18 cellular contexts compared by ENCODE assay signal in the genomic region with DNA sequence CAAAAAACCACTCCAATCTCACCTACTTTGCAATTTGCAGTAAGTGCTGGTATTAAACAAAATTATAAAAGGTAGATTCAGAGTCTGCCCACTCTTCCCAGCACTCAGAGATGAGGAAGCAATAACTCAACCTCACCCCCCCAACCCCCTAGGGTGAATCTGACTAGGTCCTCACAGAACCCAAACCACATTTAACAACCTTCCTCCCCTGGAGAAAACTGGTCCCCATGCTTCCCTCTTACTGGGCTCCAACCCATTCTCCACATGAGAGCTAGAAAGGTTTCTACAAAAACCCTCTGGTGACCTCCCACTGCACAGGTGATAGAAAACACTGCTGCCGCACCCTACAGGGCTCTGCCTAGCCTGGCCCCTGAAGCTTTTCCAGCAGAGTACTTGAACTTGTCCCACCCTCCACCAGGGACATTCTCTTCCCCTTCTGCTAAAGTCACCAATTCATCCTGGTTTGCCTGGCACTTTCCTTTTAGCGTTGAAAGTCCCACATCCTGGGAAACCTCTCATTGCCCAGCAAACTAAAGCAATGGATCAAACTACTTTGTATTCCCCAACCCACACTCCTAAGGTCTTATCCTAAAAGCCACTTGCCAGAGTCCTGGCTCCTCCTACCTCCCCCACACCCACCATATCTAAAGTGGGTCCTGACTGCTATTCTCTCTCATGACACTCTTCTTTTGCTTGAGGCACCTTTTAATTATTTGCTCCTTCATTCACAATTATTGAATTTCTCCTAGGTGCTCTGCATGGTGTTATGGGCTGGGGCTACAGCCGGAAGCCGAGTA. TPM values are rescaled to one million over a fixed set of nuclear protein-coding genes. Genes with fewer than 3 reads are reported as not detected.
DNase-seq lines count a peak whose midpoint lies in the region; ATAC-seq, FAIRE-seq and TF ChIP-seq lines count a peak whose summit lies in the region.
"Had no signal": no experiment of that assay in that cellular context is flagged by ENCODE, and none has a peak within 500 bp of the region (broad histone marks: within the 10 kb centered on the region; RNA-seq: fewer than 3 reads in every experiment).

No MANE protein-coding gene starts in this region.

- H3K4me1 ChIP-seq in CD4-positive, alpha-beta memory T cell (ENCODE audit: insufficient read depth, low read length) = peaks cover 70% of the 10 kb centered on the region
- peaks cover 18 to 81% of the 10 kb centered on the region in 2 experiments for H3K4me1 ChIP-seq in K562 (replicated peaks in 1 of 2; ENCODE audit: control insufficient read depth in 2 of 2, insufficient read depth in 2 of 2, low read length in 2 of 2)

- H3K27me3 ChIP-seq in CD4-positive, alpha-beta memory T cell (ENCODE audit: insufficient read depth, low read length) = no peaks in the 10 kb centered on the region
- no peaks in the 10 kb centered on the region for H3K27me3 ChIP-seq in K562 (ENCODE audit: control insufficient read depth in 2 of 2, insufficient read depth in 2 of 2, low read length in 2 of 2)

- no peaks in the 10 kb centered on the region for H3K9me3 Mint-ChIP-seq in activated T-cell treated with anti-CD3 and anti-CD28 coated beads, Interleukin-2, amount 50 U/mL, for 72 hours
- H3K9me3 Mint-ChIP-seq in activated T-cell treated with anti-CD3 and anti-CD28 coated beads, Interleukin-2, amount 50 U/mL, for 4 hours = no peaks in the 10 kb centered on the region
- H3K9me3 Mint-ChIP-seq in CD4-positive, alpha-beta memory T cell = no peaks in the 10 kb centered on the region
- H3K9me3 Mint-ChIP-seq: CD4-positive, alpha-beta T cell had no signal

- intact Hi-C loops in CD4-positive, alpha-beta memory T cell (cut with micrococcal nuclease) = no loop called here
- intact Hi-C loops in K562 (cut with micrococcal nuclease) = no loop called here

- CTCF ChIA-PET in CD4-positive, alpha-beta memory T cell (lab: Charles Lee; ENCODE audit: partially characterized antibody) = interaction anchor here (0.7 to 5.0 kb wide), 11 partner anchors 14 to 448 kb away, joined by 3 to 47 read pairs (median 7); no protein-coding TSS in a partner anchor
- CTCF ChIA-PET in K562 (lab: Yijun Ruan, JAX; ENCODE audit: low intra/inter-chr PET ratio) = no interaction called here

- peak overlapping the region; percentile 51 for H3K4me2 ChIP-seq in K562 (ENCODE audit: insufficient read depth, low read length)

- TF ChIP-seq EP300 in K562 (IDR thresholded peaks at IDR 0.05; ENCODE audit: low read length) = no peak

- H3K9me1 ChIP-seq in K562 (ENCODE audit: control insufficient read depth, insufficient read depth, low read length) = no peaks in the 10 kb centered on the region

- ATAC-seq in activated T-cell treated with anti-CD3 and anti-CD28 coated beads, Interleukin-2, amount 50 U/mL, for 72 hours (replicated peaks in 1 of 2) = no peak
- ATAC-seq in activated T-cell treated with anti-CD3 and anti-CD28 coated beads, Interleukin-2, amount 50 U/mL, for 4 hours = no peak
- ATAC-seq in K562 (peak; percentile 43), HG02678 (IDR thresholded peaks at IDR 0.05; ENCODE audit: unreplicated experiment) (no peak)
- ATAC-seq: Panc1, Right ventricle myocardium inferior, SK-N-SH treated with all-trans-retinoic acid at 6 μM for 48 hours had no signal

- peak overlapping the region; percentile 51 for H2AFZ ChIP-seq in K562 (ENCODE audit: low read depth, low read length)
- H2AFZ ChIP-seq: GM23248 had no signal

- in situ Hi-C loops in KBM-7 (cut with MboI; ENCODE audit: low pct_unique_long_range_greater_than_20kb, low sequenced_read_pairs) (loop anchor here (25.0 kb wide), 1 partner anchor 175 kb away; the partner anchor contains the start of gene ARHGAP25), K562 (cut with MboI) (no loop called here)

- H3K9ac ChIP-seq in K562 (ENCODE audit: insufficient read depth in 1 of 2, low read depth in 2 of 2, low read length in 2 of 2) = no peak overlapping the region
- H3K9ac ChIP-seq: GM23248 had no signal

- H3K36me3 Mint-ChIP-seq in activated T-cell treated with anti-CD3 and anti-CD28 coated beads, Interleukin-2, amount 50 U/mL, for 72 hours (ENCODE audit: insufficient read depth in 2 of 2) = no peaks in the 10 kb centered on the region
- no peaks in the 10 kb centered on the region for H3K36me3 Mint-ChIP-seq in activated T-cell treated with anti-CD3 and anti-CD28 coated beads, Interleukin-2, amount 50 U/mL, for 4 hours (ENCODE audit: insufficient read depth)
- no peaks in the 10 kb centered on the region for H3K36me3 Mint-ChIP-seq in CD4-positive, alpha-beta memory T cell

- peak overlapping the region; percentile 72 for H3K27ac Mint-ChIP-seq in activated T-cell treated with anti-CD3 and anti-CD28 coated beads, Interleukin-2, amount 50 U/mL, for 72 hours
- peak overlapping the region in 1 of 7 donors; percentile 68 for H3K27ac Mint-ChIP-seq in CD4-positive, alpha-beta memory T cell
- H3K27ac Mint-ChIP-seq: CD4-positive, alpha-beta T cell had no signal

- H4K20me1 ChIP-seq in K562 (replicated peaks; ENCODE audit: control insufficient read depth, insufficient read depth, low read length) = no peaks in the 10 kb centered on the region

- no peaks in the 10 kb centered on the region for H3K79me2 ChIP-seq in K562 (ENCODE audit: control insufficient read depth, insufficient read depth, low read length)

- FAIRE-seq in K562 (lab: Jason Lieb, UNC) = no peak

- TF ChIP-seq POLR2A in K562 (conservative IDR thresholded peaks at IDR 0.05) = no peak

- H3K9me3 ChIP-seq in CD4-positive, alpha-beta memory T cell (ENCODE audit: control insufficient read depth in 1 of 2, low read length in 2 of 2) = no peaks in the 10 kb centered on the region
- H3K9me3 ChIP-seq in K562 (replicated peaks; ENCODE audit: control insufficient read depth, insufficient read depth, low read depth, low read length) = no peaks in the 10 kb centered on the region

- no TSS peak for BruUV-seq in K562 (replicated peaks; lab: Mats Ljungman, UMichigan)

- H3K4me3 Mint-ChIP-seq in activated T-cell treated with anti-CD3 and anti-CD28 coated beads, Interleukin-2, amount 50 U/mL, for 72 hours = no peak overlapping the region
- no peak overlapping the region for H3K4me3 Mint-ChIP-seq in activated T-cell treated with anti-CD3 and anti-CD28 coated beads, Interleukin-2, amount 50 U/mL, for 4 hours
- H3K4me3 Mint-ChIP-seq in CD4-positive, alpha-beta memory T cell = no peak overlapping the region
- H3K4me3 Mint-ChIP-seq: CD4-positive, alpha-beta T cell had no signal

- H3K27ac ChIP-seq in CD4-positive, alpha-beta memory T cell (ENCODE audit: low read depth, low read length) = peak overlapping the region; percentile 0
- H3K27ac ChIP-seq in K562 (ENCODE audit: extremely low read depth, low read depth, low read length) = peak overlapping the region; percentile 47
- H3K27ac ChIP-seq: GM23248 had no signal

- WGBS in K562 (ENCODE audit: insufficient coverage, low coverage, missing lambda C conversion rate) = 51% methylated on average over 4 of the region's 4 CpGs

- no peaks in the 10 kb centered on the region for H3K36me3 ChIP-seq in CD4-positive, alpha-beta memory T cell (ENCODE audit: insufficient read depth, low read length)
- H3K36me3 ChIP-seq in K562 (ENCODE audit: control insufficient read depth, insufficient read depth, low read length) = no peaks in the 10 kb centered on the region

- no peaks in the 10 kb centered on the region for H3K27me3 Mint-ChIP-seq in activated T-cell treated with anti-CD3 and anti-CD28 coated beads, Interleukin-2, amount 50 U/mL, for 72 hours (ENCODE audit: low read depth)
- no peaks in the 10 kb centered on the region for H3K27me3 Mint-ChIP-seq in activated T-cell treated with anti-CD3 and anti-CD28 coated beads, Interleukin-2, amount 50 U/mL, for 4 hours (ENCODE audit: low read depth)
- no peaks in the 10 kb centered on the region for H3K27me3 Mint-ChIP-seq in CD4-positive, alpha-beta memory T cell
- H3K27me3 Mint-ChIP-seq: CD4-positive, alpha-beta T cell had no signal

- no peak; a peak in 1 of 4 replicates for TF ChIP-seq RAD21 in K562 (CRISPR knock-in tag; conservative IDR thresholded peaks at IDR 0.05 in 1 of 2, IDR thresholded peaks at IDR 0.05 in 1 of 2)

- TF ChIP-seq CTCF in K562 (IDR thresholded peaks at IDR 0.05 in 2 of 3, conservative IDR thresholded peaks at IDR 0.05 in 1 of 3; ENCODE audit: insufficient read depth in 2 of 3, low read depth in 1 of 3, low read length in 3 of 3) = no peak

- peaks cover 32% of the 10 kb centered on the region for H3K4me1 Mint-ChIP-seq in activated T-cell treated with anti-CD3 and anti-CD28 coated beads, Interleukin-2, amount 50 U/mL, for 72 hours (ENCODE audit: low read depth)
- H3K4me1 Mint-ChIP-seq in activated T-cell treated with anti-CD3 and anti-CD28 coated beads, Interleukin-2, amount 50 U/mL, for 4 hours (ENCODE audit: low read depth) = peaks cover 32% of the 10 kb centered on the region
- peaks cover 33 to 37% (median 34%) of the 10 kb centered on the region in 4 donors for H3K4me1 Mint-ChIP-seq in CD4-positive, alpha-beta memory T cell

- no peak overlapping the region for H3K4me3 ChIP-seq in CD4-positive, alpha-beta memory T cell (ENCODE audit: low read length in 2 of 2)
- no peak overlapping the region for H3K4me3 ChIP-seq in K562
- H3K4me3 ChIP-seq: GM23248 had no signal

- POLR2A ChIA-PET in CD4-positive, alpha-beta memory T cell (lab: Charles Lee; ENCODE audit: partially characterized antibody) = interaction anchor here (0.9 to 2.2 kb wide), 9 partner anchors 13 to 444 kb away, joined by 3 to 7 read pairs (median 5); partner anchors contain the start of genes APLF, ARHGAP25 and FBXO48
- POLR2A ChIA-PET in K562 (lab: Yijun Ruan, JAX) = interaction anchor here (0.6 kb wide), 1 partner anchor 260 kb away, joined by 4 read pairs; no protein-coding TSS in a partner anchor

- DNase-seq in activated T-cell treated with anti-CD3 and anti-CD28 coated beads, Interleukin-2, amount 50 U/mL, for 72 hours = no peak
- no peak for DNase-seq in activated T-cell treated with anti-CD3 and anti-CD28 coated beads, Interleukin-2, amount 50 U/mL, for 4 hours
- no peak for DNase-seq in CD4-positive, alpha-beta memory T cell
- peak; percentile 34 for DNase-seq in KBM-7
- DNase-seq in K562 (ENCODE audit: extremely low read depth in 1 of 4, low spot score in 3 of 4) = peak in 2 of 4 experiments; percentile 52 to 62
- no peak for DNase-seq in NCI-H526 (lab: John Stamatoyannopoulos, UW)
- DNase-seq: GM23248, NCI-H1105, NCI-H187, NCI-H446, NCI-H748 treated with DMSO at 0.1 percent for 48 hours had no signal

RNA-seq across cellular contexts. Expression of gene BMP10, which starts 40.7 kb away (rescaled TPM):
- total RNA-seq in activated T-cell treated with anti-CD3 and anti-CD28 coated beads, Interleukin-2, amount 50 U/mL, for 72 hours = not detected
- not detected for total RNA-seq in activated T-cell treated with anti-CD3 and anti-CD28 coated beads, Interleukin-2, amount 50 U/mL, for 4 hours
- total RNA-seq in CD4-positive, alpha-beta memory T cell = not detected
- polyA plus RNA-seq in CD4-positive, alpha-beta memory T cell = not detected
- 0.86 and 1.8 TPM in 2 replicates for total RNA-seq in K562 (2011; cell fraction: chromatin; rRNA removed; ENCODE audit: low replicate concordance)
- 1.1 and 1.3 TPM in 2 replicates for total RNA-seq in K562 (2011; cell fraction: nucleolus; rRNA removed)
- total RNA-seq in K562 (2011; cell fraction: nucleoplasm; rRNA removed) = 1.6 and 2.1 TPM in 2 replicates
- total RNA-seq in K562 (2014; rRNA removed) (0.59 and 0.69 TPM in 2 replicates), K562 (2014; rRNA removed; fragmentation: Illumina TruSeq; extraction: Trizol) (0.73 and 1.3 TPM in 2 replicates), K562 (2015; rRNA removed; fragmentation: Illumina TruSeq; extraction: Trizol) (0.43 and 0.45 TPM in 2 replicates), K562 (2021) (0.89 and 0.91 TPM in 2 replicates)
- polyA plus RNA-seq in K562 (2011; rRNA removed) (0.18 and 0.40 TPM in 2 replicates), K562 (2014; fragmentation: Illumina TruSeq; extraction: Trizol) (0.73 and 1.2 TPM in 2 replicates), K562 (2014; fragmentation: Nextera tagmentation; extraction: Ambion mirVana) (under 1 TPM; 0.11 to 0.29 TPM), K562 (2014; rRNA removed) (0.15 and 1.1 TPM in 2 replicates)
- 0.16 and 0.21 TPM in 2 replicates for polyA plus RNA-seq in K562 (2011; cell fraction: cytosol; rRNA removed)
- polyA plus RNA-seq in K562 (2011; cell fraction: nucleus; rRNA removed) = 0.18 and 0.81 TPM in 2 replicates
- polyA plus RNA-seq in K562 (2012) = 0.50 and 0.60 TPM in 2 replicates
- 0.27 and 1.6 TPM in 2 replicates for polyA minus RNA-seq in K562 (2011; rRNA and poly(A)+ RNA removed)
- 1.5 TPM in 1 of 2 replicates, not detected in the other for polyA minus RNA-seq in K562 (2011; cell fraction: cytosol; rRNA and poly(A)+ RNA removed)
- 0.22 and 1.3 TPM in 2 replicates for polyA minus RNA-seq in K562 (2011; cell fraction: nucleus; rRNA and poly(A)+ RNA removed)
- total RNA-seq: A673; CD4-positive, alpha-beta T cell; Daoy; GM23248 had no signal
- polyA plus RNA-seq: GM23248 had no signal

RNA-seq across cellular contexts. Expression of gene GKN2, which starts 40.8 kb away (rescaled TPM):
- total RNA-seq in activated T-cell treated with anti-CD3 and anti-CD28 coated beads, Interleukin-2, amount 50 U/mL, for 72 hours = not detected
- total RNA-seq in activated T-cell treated with anti-CD3 and anti-CD28 coated beads, Interleukin-2, amount 50 U/mL, for 4 hours = not detected
- total RNA-seq in CD4-positive, alpha-beta memory T cell = not detected
- polyA plus RNA-seq in CD4-positive, alpha-beta memory T cell = not detected
- total RNA-seq in K562 (2011; cell fraction: chromatin; rRNA removed; ENCODE audit: low replicate concordance) = not detected in 2 replicates
- not detected in 2 replicates for total RNA-seq in K562 (2011; cell fraction: nucleolus; rRNA removed)
- not detected in 2 replicates for total RNA-seq in K562 (2011; cell fraction: nucleoplasm; rRNA removed)
- total RNA-seq in K562 (2014; rRNA removed) (not detected in 2 replicates), K562 (2014; rRNA removed; fragmentation: Illumina TruSeq; extraction: Trizol) (not detected in 2 replicates), K562 (2015; rRNA removed; fragmentation: Illumina TruSeq; extraction: Trizol) (not detected in 2 replicates), K562 (2021) (not detected in 2 replicates)
- polyA plus RNA-seq in K562 (2011; rRNA removed) (not detected in 2 replicates), K562 (2014; fragmentation: Illumina TruSeq; extraction: Trizol) (not detected in 2 replicates), K562 (2014; fragmentation: Nextera tagmentation; extraction: Ambion mirVana) (not detected), K562 (2014; rRNA removed) (not detected in 2 replicates)
- not detected in 2 replicates for polyA plus RNA-seq in K562 (2011; cell fraction: cytosol; rRNA removed)
- polyA plus RNA-seq in K562 (2011; cell fraction: nucleus; rRNA removed) = not detected in 2 replicates
- polyA plus RNA-seq in K562 (2012) = not detected in 2 replicates
- not detected in 2 replicates for polyA minus RNA-seq in K562 (2011; rRNA and poly(A)+ RNA removed)
- polyA minus RNA-seq in K562 (2011; cell fraction: cytosol; rRNA and poly(A)+ RNA removed) = not detected in 2 replicates
- not detected in 2 replicates for polyA minus RNA-seq in K562 (2011; cell fraction: nucleus; rRNA and poly(A)+ RNA removed)
- total RNA-seq: A673; CD4-positive, alpha-beta T cell; GM23248; Right ventricle myocardium inferior had no signal
- polyA plus RNA-seq: GM23248 had no signal
